Comparison of ENCODE assay signal across 8 cellular contexts in the genomic region with DNA sequence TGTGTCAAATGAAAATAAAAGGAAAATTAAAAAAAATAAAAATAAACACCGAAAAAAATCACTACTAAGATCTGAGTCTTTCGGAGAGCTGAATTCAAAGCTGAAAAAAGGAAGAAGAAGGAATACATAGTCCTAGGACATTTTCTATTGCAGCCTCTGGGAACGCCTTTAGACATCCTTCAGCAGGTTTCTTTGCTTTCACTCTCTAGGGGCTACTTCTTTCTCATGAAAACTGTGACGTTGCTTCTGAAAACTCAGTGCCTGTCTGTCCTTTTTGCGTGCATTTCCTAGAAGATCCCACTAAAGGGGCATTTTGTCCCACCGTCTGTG. TPM values are rescaled to one million over a fixed set of nuclear protein-coding genes. Genes with fewer than 3 reads are reported as not detected.
DNase-seq lines count a peak whose midpoint lies in the region; ATAC-seq and TF ChIP-seq lines count a peak whose summit lies in the region.

No MANE protein-coding gene starts in this region.

- H3K9me3 ChIP-seq in Karpas-422 (ENCODE audit: low read length) (no peaks in the 10 kb centered on the region), neutrophil (no peaks in the 10 kb centered on the region)

- H3K4me1 ChIP-seq in Karpas-422 (ENCODE audit: low read length) (peaks cover 9% of the 10 kb centered on the region), neutrophil (ENCODE audit: control insufficient read depth in 1 of 2, insufficient read depth in 1 of 2, low read depth in 1 of 2, low read length in 1 of 2) (peaks cover 13 to 15% of the 10 kb centered on the region in 2 experiments)

- H3K27me3 Mint-ChIP-seq in Calu3 (ENCODE audit: unreplicated experiment) = no peaks in the 10 kb centered on the region
- H3K27me3 Mint-ChIP-seq in effector memory CD8-positive, alpha-beta T cell = no peaks in the 10 kb centered on the region

- peak overlapping the region; percentile 81 for H3K4me3 Mint-ChIP-seq in Calu3 (ENCODE audit: low read depth, unreplicated experiment)
- peak overlapping the region; percentile 80 to 92 for H3K4me3 Mint-ChIP-seq in effector memory CD8-positive, alpha-beta T cell

- H3K9me3 Mint-ChIP-seq in Calu3 (ENCODE audit: low read depth, unreplicated experiment) = no peaks in the 10 kb centered on the region
- H3K9me3 Mint-ChIP-seq in effector memory CD8-positive, alpha-beta T cell = no peaks in the 10 kb centered on the region

- peaks cover 26% of the 10 kb centered on the region for H3K4me1 Mint-ChIP-seq in Calu3 (ENCODE audit: low read depth, unreplicated experiment)
- peaks cover 48 to 64% of the 10 kb centered on the region in 2 donors for H3K4me1 Mint-ChIP-seq in effector memory CD8-positive, alpha-beta T cell (ENCODE audit: low read depth in 2 of 2)

- intact Hi-C loops in Calu3 (cut with micrococcal nuclease; ENCODE audit: unreplicated experiment) = loop anchor here (5.0 kb wide), 1 partner anchor 363 kb away; no protein-coding TSS in a partner anchor

- CTCF ChIA-PET in Calu3 (lab: Charles Lee) = interaction anchor here (1.2 to 1.3 kb wide), 2 partner anchors 98 to 99 kb away, joined by 5 to 8 read pairs; no protein-coding TSS in a partner anchor

- DNase-seq in Calu3 = no peak
- no peak for DNase-seq in Karpas-422
- peak in 1 of 3 experiments; percentile 50 for DNase-seq in effector memory CD8-positive, alpha-beta T cell
- no peak for DNase-seq in NCI-H526 treated with DMSO at 0.1 percent for 48 hours (lab: John Stamatoyannopoulos, UW)
- no peak for DNase-seq in NCI-H748 treated with DMSO at 0.1 percent for 48 hours (lab: John Stamatoyannopoulos, UW)
- no peak for DNase-seq in ecto neural progenitor cell (ENCODE audit: low spot score)

- H3K9me2 ChIP-seq in Karpas-422 (replicated peaks; ENCODE audit: insufficient read depth, low read length) = no peaks in the 10 kb centered on the region

- H3K36me3 ChIP-seq in Karpas-422 (ENCODE audit: insufficient read depth, low read length) (no peaks in the 10 kb centered on the region), neutrophil (no peaks in the 10 kb centered on the region)

- BruUV-seq in Calu3 (replicated peaks; lab: Mats Ljungman, UMichigan) = no TSS peak

- H3K27ac ChIP-seq in Karpas-422 (ENCODE audit: low read length) = no peak overlapping the region
- H3K27ac ChIP-seq in neutrophil = no peak overlapping the region

- peak overlapping the region; percentile 34 for H3K27ac Mint-ChIP-seq in Calu3 (ENCODE audit: unreplicated experiment)
- H3K27ac Mint-ChIP-seq in effector memory CD8-positive, alpha-beta T cell = peak overlapping the region; percentile 97 to 99

- peak overlapping the region; percentile 38 for H3K9ac ChIP-seq in Karpas-422 (ENCODE audit: low read length)

- peak; percentile 21 for ATAC-seq in GM21576 (IDR thresholded peaks at IDR 0.05; ENCODE audit: unreplicated experiment)
- peak; percentile 6 for ATAC-seq in effector memory CD8-positive, alpha-beta T cell (replicated peaks)

- no peaks in the 10 kb centered on the region for H3K79me2 ChIP-seq in Karpas-422 (ENCODE audit: low read length)

- peak overlapping the region; percentile 79 for H3K4me2 ChIP-seq in Karpas-422 (ENCODE audit: low read depth, low read length, poor library complexity, severe bottlenecking)

- H4K20me1 ChIP-seq in Karpas-422 (ENCODE audit: insufficient read depth, low read depth, low read length) = no peaks in the 10 kb centered on the region

- TF ChIP-seq CTCF in Calu3 (IDR thresholded peaks at IDR 0.05; ENCODE audit: unreplicated experiment) (no peak), neutrophil (IDR thresholded peaks at IDR 0.05) (no peak)

- H3K27me3 ChIP-seq in Karpas-422 (ENCODE audit: low read length) = no peaks in the 10 kb centered on the region
- peaks cover 28% of the 10 kb centered on the region for H3K27me3 ChIP-seq in neutrophil

- H3K36me3 Mint-ChIP-seq in Calu3 (ENCODE audit: insufficient read depth, unreplicated experiment) = peaks cover 12% of the 10 kb centered on the region
- peaks cover 62% of the 10 kb centered on the region for H3K36me3 Mint-ChIP-seq in effector memory CD8-positive, alpha-beta T cell (ENCODE audit: insufficient read depth)

- H2AFZ ChIP-seq in Karpas-422 (ENCODE audit: low read length) = no peak overlapping the region; the same call in 1 of the 2 replicates

- H3K4me3 ChIP-seq in Karpas-422 (ENCODE audit: low read length) (peak overlapping the region; percentile 63), neutrophil (ENCODE audit: low read depth in 1 of 2, low read length in 1 of 2) (peak overlapping the region; percentile 62 to 63)

RNA-seq across cellular contexts. Expression of a gene that starts 0.7 kb away (rescaled TPM):
- 0.85 and 1.3 TPM in 2 replicates for total RNA-seq in Calu3 (2022)
- total RNA-seq in Karpas-422 (2014; rRNA removed; shearing (Covaris generic); ENCODE audit: low replicate concordance) = not detected in 2 replicates
